Comparison of ENCODE assay signal across 9 cellular contexts in genomic region chr11:93169950-93170561, GRCh38. TPM values are rescaled to one million over a fixed set of nuclear protein-coding genes. Genes with fewer than 3 reads are reported as not detected.
DNase-seq lines count a peak whose midpoint lies in the region; ATAC-seq, FAIRE-seq and TF ChIP-seq lines count a peak whose summit lies in the region.
"Had no signal": no experiment of that assay in that cellular context is flagged by ENCODE, and none has a peak within 500 bp of the region (broad histone marks: within the 10 kb centered on the region; RNA-seq: fewer than 3 reads in every experiment).

No MANE protein-coding gene starts in this region.

- no peak overlapping the region for H3K4me3 ChIP-seq in bronchial epithelial cell (ENCODE audit: low read depth, low read length)

- TF ChIP-seq CTCF in LNCAP (IDR thresholded peaks at IDR 0.05) = peak; percentile 62
- TF ChIP-seq CTCF in bronchial epithelial cell (IDR thresholded peaks at IDR 0.05; ENCODE audit: insufficient read depth, low read length, severe bottlenecking) = peak; percentile 42
- TF ChIP-seq CTCF in nephron (IDR thresholded peaks at IDR 0.05; ENCODE audit: unreplicated experiment in 3 of 3) = peak; percentile 50 to 61 (median 53)

- no peaks in the 10 kb centered on the region for H3K27me3 Mint-ChIP-seq in nephron (ENCODE audit: low read depth)

- no peaks in the 10 kb centered on the region for H3K27me3 ChIP-seq in bronchial epithelial cell (ENCODE audit: control insufficient read depth, insufficient read depth, low read length)

- FAIRE-seq in bronchial epithelial cell (lab: Jason Lieb, UNC) (no peak), GM12891 (lab: Jason Lieb, UNC) (no peak)

- no peak for ATAC-seq in HG03280 (IDR thresholded peaks at IDR 0.05; ENCODE audit: unreplicated experiment)

- H3K9me3 Mint-ChIP-seq in nephron = no peaks in the 10 kb centered on the region

- DNase-seq in ELR (ENCODE audit: low read depth) (peak; percentile 45), bronchial epithelial cell (ENCODE audit: low read depth) (peak; percentile 47), GM12891 (ENCODE audit: insufficient read length, low spot score) (no peak), SIG-M5 treated with dmso at 0.1 percent for 504 hours (lab: John Stamatoyannopoulos, UW; ENCODE audit: unreplicated experiment) (no peak), amniotic stem cell (lab: John Stamatoyannopoulos, UW) (no peak)
- DNase-seq: stimulated activated CD4-positive, alpha-beta T cell treated with anti-CD3 and anti-CD28 coated beads, Interleukin-1b, Interleukin-23, amount 100 ng/mL, for 48 hours had no signal

- no peak overlapping the region for H3K4me3 Mint-ChIP-seq in nephron

- no peaks in the 10 kb centered on the region for H3K36me3 ChIP-seq in bronchial epithelial cell (ENCODE audit: control insufficient read depth, insufficient read depth, low read length)

- no peak overlapping the region for H3K27ac Mint-ChIP-seq in nephron

- TF ChIP-seq POLR2A in GM12891 (IDR thresholded peaks at IDR 0.05; ENCODE audit: low read depth, low read length) = no peak

- no peaks in the 10 kb centered on the region for H3K4me1 Mint-ChIP-seq in nephron

- H3K36me3 Mint-ChIP-seq in nephron (ENCODE audit: low read depth) = peaks cover 8% of the 10 kb centered on the region

TF ChIP-seq in GM12891, 5 proteins besides CTCF, POLR2A, EP300 and RAD21:
- TF ChIP-seq TAF1 (IDR thresholded peaks at IDR 0.05; ENCODE audit: low read depth, low read length) (no peak), SPI1 (IDR thresholded peaks at IDR 0.05; ENCODE audit: low read depth, low read length) (no peak), POU2F2 (IDR thresholded peaks at IDR 0.05; ENCODE audit: low read depth, low read length) (no peak), POLR2AphosphoS5 (IDR thresholded peaks at IDR 0.05; ENCODE audit: low read depth, low read length) (no peak), PAX5 (IDR thresholded peaks at IDR 0.05; ENCODE audit: insufficient read depth, low read length, severe bottlenecking) (no peak)

RNA-seq across cellular contexts. Expression of gene SLC36A4, which starts 27.7 kb away (rescaled TPM):
- total RNA-seq in bronchial epithelial cell = 4.2 and 4.4 TPM in 2 replicates
- polyA plus RNA-seq in GM12891 (2012; ENCODE audit: low read depth, missing spikeins) = 4.1 TPM

Comparison
In these comparisons a context has a peak if more than half of its experiments do, and no peak if none do; other contexts are left out.
1. DNase-seq: peak in ELR (single experiment) and bronchial epithelial cell (single experiment); none in GM12891 (single experiment), SIG-M5 treated with dmso at 0.1 percent for 504 hours (single experiment) and amniotic stem cell (single experiment).
2. Peak in every context shown above with its lines, with median percentiles within 50 percentile points of each other: CTCF ChIP-seq.